Comparison of ENCODE assay signal across 8 cellular contexts in genomic region chr2:169361706-169362345, GRCh38. TPM values are rescaled to one million over a fixed set of nuclear protein-coding genes. Genes with fewer than 3 reads are reported as not detected.
DNase-seq lines count a peak whose midpoint lies in the region; ATAC-seq and TF ChIP-seq lines count a peak whose summit lies in the region.

No MANE protein-coding gene starts in this region.

- H3K27ac ChIP-seq in BLaER1 (no peak overlapping the region), brain microvascular endothelial cell (no peak overlapping the region), left lung (no peak overlapping the region), stomach (no peak overlapping the region)

- peaks cover 15 to 19% (median 18%) of the 10 kb centered on the region in 3 donors for H3K4me1 Mint-ChIP-seq in IgD-negative memory B cell

- TF ChIP-seq CTCF in brain microvascular endothelial cell (IDR thresholded peaks at IDR 0.05; ENCODE audit: low read depth, low read length, missing control alignments) = no peak
- TF ChIP-seq CTCF in left lung (IDR thresholded peaks at IDR 0.05) = no peak
- TF ChIP-seq CTCF in stomach (IDR thresholded peaks at IDR 0.05) = no peak

- no peak for TF ChIP-seq POLR2A in stomach (IDR thresholded peaks at IDR 0.05)

- H3K4me3 ChIP-seq in BLaER1 (peak overlapping the region; percentile 66), brain microvascular endothelial cell (ENCODE audit: low read depth, low read length) (peak overlapping the region; percentile 34), left lung (peak overlapping the region; percentile 34 to 42), stomach (peak overlapping the region; percentile 45 to 74 (median 60))

- TF ChIP-seq EP300 in stomach (IDR thresholded peaks at IDR 0.05) = no peak

- H3K4me3 Mint-ChIP-seq in IgD-negative memory B cell = peak overlapping the region; percentile 87 to 93 (median 90)

- peaks cover 26% of the 10 kb centered on the region; the same call in 1 of the 2 replicates for H4K20me1 ChIP-seq in BLaER1

- peaks cover 41% of the 10 kb centered on the region for H3K27me3 Mint-ChIP-seq in IgD-negative memory B cell

- H3K27me3 ChIP-seq in BLaER1 (peaks cover 58% of the 10 kb centered on the region), brain microvascular endothelial cell (replicated peaks) (peaks cover 39% of the 10 kb centered on the region), left lung (peaks cover 37 to 78% of the 10 kb centered on the region in 2 donors), stomach (peaks cover 0 to 69% (median 39%) of the 10 kb centered on the region in 3 donors)

- no peak overlapping the region for H3K9ac ChIP-seq in BLaER1

- H3K4me2 ChIP-seq in BLaER1 = peak overlapping the region; percentile 95

- H3K36me3 ChIP-seq in BLaER1 (no peaks in the 10 kb centered on the region), brain microvascular endothelial cell (replicated peaks) (no peaks in the 10 kb centered on the region), left lung (no peaks in the 10 kb centered on the region), stomach (no peaks in the 10 kb centered on the region)

- H3K4me1 ChIP-seq in BLaER1 (peaks cover 37% of the 10 kb centered on the region), left lung (peaks cover 11 to 36% of the 10 kb centered on the region in 2 donors), stomach (peaks cover 37 to 45% (median 44%) of the 10 kb centered on the region in 4 donors)

- intact Hi-C loops in left lung (cut with DNase I) = no loop called here
- intact Hi-C loops in stomach (cut with DNase I; ENCODE audit: low total_unique reads) = no loop called here
- intact Hi-C loops in posterior vena cava (cut with DNase I) = no loop called here

- peaks cover 2% of the 10 kb centered on the region for H3K36me3 Mint-ChIP-seq in IgD-negative memory B cell

- 0 to 1% (median 1%) methylated on average over 7 to 57 of the region's 57 CpGs for WGBS in stomach, 5 donors

- no peak overlapping the region for H3K27ac Mint-ChIP-seq in IgD-negative memory B cell

- no peak for DNase-seq in brain microvascular endothelial cell
- peak; percentile 35 to 84 for DNase-seq in left lung
- no peak for DNase-seq in stomach
- DNase-seq in posterior vena cava (ENCODE audit: low spot score) = no peak
- DNase-seq in NCI-H774 (lab: John Stamatoyannopoulos, UW) = no peak

- in situ Hi-C loops in brain microvascular endothelial cell (cut with HindIII; ENCODE audit: low pct_ligation_motif_present, low sequenced_read_pairs) = no loop called here

- H3K9me3 Mint-ChIP-seq in IgD-negative memory B cell = no peaks in the 10 kb centered on the region

- H3K9me3 ChIP-seq in BLaER1 (peaks cover 11% of the 10 kb centered on the region; the same call in 1 of the 2 replicates), left lung (no peaks in the 10 kb centered on the region), stomach (no peaks in the 10 kb centered on the region)

- ATAC-seq in left lung (peak; percentile 52), GM21390 (IDR thresholded peaks at IDR 0.05; ENCODE audit: unreplicated experiment) (no peak)

RNA-seq across cellular contexts. Expression of gene LRP2, which starts 0.5 kb away (rescaled TPM):
- polyA plus RNA-seq in IgD-negative memory B cell (not detected), stomach (under 1 TPM in 2 of 3 donors, not detected in 1; 0.06 to 0.28 TPM)
- total RNA-seq in left lung (10 to 100 TPM; 14.5 to 34.6 TPM), stomach (under 1 TPM in 3 of 5 donors, not detected in 2; under 0.01 to 0.92 (median 0.89) TPM), posterior vena cava (not detected)

Comparison
In these comparisons a context has a peak if more than half of its experiments do, and no peak if none do; other contexts are left out.
1. DNase-seq: peak in left lung (2 of 2); none in brain microvascular endothelial cell (single experiment), stomach (single experiment), posterior vena cava (single experiment) and NCI-H774 (single experiment).
2. RNA of gene LRP2, which starts 0.5 kb away (total RNA-seq): 14.5 to 34.6 TPM in left lung; not detected in posterior vena cava and under 0.01 to 0.92 TPM in stomach; every median in the first group is over 4 times any median in the second.
3. Peak in every context shown above with its lines, with median percentiles within 50 percentile points of each other: H3K4me3 ChIP-seq.